28 cellular contexts compared by ENCODE assay signal in the genomic region with DNA sequence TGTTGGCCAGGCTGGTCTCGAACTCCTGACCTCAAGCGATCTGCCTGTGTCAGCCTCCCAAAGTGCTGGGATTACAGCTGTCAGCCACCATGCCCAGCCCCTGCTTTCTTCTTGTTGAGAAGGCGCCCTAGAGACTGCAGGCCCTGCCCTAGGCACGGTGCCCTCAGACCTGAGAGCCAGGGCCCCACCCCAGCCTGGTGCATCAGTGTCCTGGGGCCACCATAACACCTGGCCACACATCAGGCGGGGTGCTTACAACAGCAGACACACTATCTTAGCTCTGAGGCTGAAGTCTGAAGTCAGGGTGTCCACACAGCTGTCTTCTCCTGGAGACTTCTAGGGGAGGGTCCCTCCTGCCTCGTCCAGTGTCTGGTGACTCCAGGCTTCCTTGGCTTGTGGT.
"Had no signal": no experiment of that assay in that cellular context is flagged by ENCODE, and none has a peak within 500 bp of the region (broad histone marks: within the 10 kb centered on the region; RNA-seq: fewer than 3 reads in every experiment).

No MANE protein-coding gene starts in this region.

- H3K4me1 Mint-ChIP-seq: activated CD4-positive, alpha-beta T cell treated with anti-CD3 and anti-CD28 coated beads, Interleukin-2, amount 10 ng/mL, durations not matched to agents 24 days and 14 days; activated naive CD8-positive, alpha-beta T cell treated with anti-CD3 and anti-CD28 coated beads for 36 hours; brain; nephron had no signal

- H3K27me3 Mint-ChIP-seq: activated CD4-positive, alpha-beta memory T cell treated with anti-CD3 and anti-CD28 coated beads for 36 hours; activated CD4-positive, alpha-beta T cell treated with anti-CD3 and anti-CD28 coated beads, Interleukin-2, amount 10 ng/mL, durations not matched to agents 24 days and 14 days; activated naive CD8-positive, alpha-beta T cell treated with anti-CD3 and anti-CD28 coated beads for 36 hours; stimulated activated naive B cell treated with anti-CD40 and anti-IgM and Interleukin-4, amounts not matched to agents 10 μg/mL and 1 μg/mL and 100 μg/mL, for 72 hours had no signal

- H3K4me3 ChIP-seq: ascending aorta, cardiac muscle cell, heart left ventricle, lung, pancreas, psoas muscle, smooth muscle cell, stomach, tibial artery had no signal

- DNase-seq: activated CD4-positive, alpha-beta memory T cell treated with anti-CD3 and anti-CD28 coated beads for 36 hours; activated CD4-positive, alpha-beta T cell treated with anti-CD3 and anti-CD28 coated beads, Interleukin-2, amount 10 ng/mL, durations not matched to agents 24 days and 14 days; activated naive CD4-positive, alpha-beta T cell treated with anti-CD3 and anti-CD28 coated beads for 36 hours; activated naive CD8-positive, alpha-beta T cell treated with anti-CD3 and anti-CD28 coated beads for 36 hours; activated T-cell treated with anti-CD3 and anti-CD28 coated beads, Interleukin-2, amount 50 U/mL, for 48 hours; foreskin keratinocyte; hypothalamus; kidney glomerular epithelial cell; psoas muscle; stimulated activated CD4-positive, alpha-beta T cell treated with anti-CD3 and anti-CD28 coated beads, Interleukin-1b, Interleukin-23, amount 100 ng/mL, for 48 hours; stimulated activated CD4-positive, alpha-beta T cell treated with anti-CD3 and anti-CD28 coated beads, Interleukin-4, amount 100 ng/mL, for 4 hours; stimulated activated CD8-positive, alpha-beta memory T cell treated with anti-CD3 and anti-CD28 coated beads, Interleukin-4, amount 100 ng/mL, for 48 hours; stimulated activated naive B cell treated with anti-CD40 and anti-IgM and Interleukin-4, amounts not matched to agents 10 μg/mL and 1 μg/mL and 100 μg/mL, for 72 hours; stomach had no signal

- H3K9me3 Mint-ChIP-seq: activated naive CD4-positive, alpha-beta T cell treated with anti-CD3 and anti-CD28 coated beads for 36 hours had no signal

- H3K27ac ChIP-seq: ascending aorta, cardiac muscle cell, foreskin keratinocyte, heart left ventricle, neutrophil, pancreas, psoas muscle, stomach, tibial artery had no signal

- H3K4me3 Mint-ChIP-seq: activated CD4-positive, alpha-beta memory T cell treated with anti-CD3 and anti-CD28 coated beads for 36 hours; activated CD4-positive, alpha-beta T cell treated with anti-CD3 and anti-CD28 coated beads, Interleukin-2, amount 10 ng/mL, durations not matched to agents 24 days and 14 days; activated naive CD4-positive, alpha-beta T cell treated with anti-CD3 and anti-CD28 coated beads for 36 hours; activated naive CD8-positive, alpha-beta T cell treated with anti-CD3 and anti-CD28 coated beads for 36 hours; brain; endodermal cell; nephron; stimulated activated naive B cell treated with anti-CD40 and anti-IgM and Interleukin-4, amounts not matched to agents 10 μg/mL and 1 μg/mL and 100 μg/mL, for 72 hours had no signal

- H3K27ac Mint-ChIP-seq: activated CD4-positive, alpha-beta memory T cell treated with anti-CD3 and anti-CD28 coated beads for 36 hours; activated CD4-positive, alpha-beta T cell treated with anti-CD3 and anti-CD28 coated beads, Interleukin-2, amount 10 ng/mL, durations not matched to agents 24 days and 14 days; activated naive CD4-positive, alpha-beta T cell treated with anti-CD3 and anti-CD28 coated beads for 36 hours; activated naive CD8-positive, alpha-beta T cell treated with anti-CD3 and anti-CD28 coated beads for 36 hours; brain; endodermal cell; nephron had no signal

- H3K27me3 ChIP-seq: ascending aorta, cardiac muscle cell, foreskin keratinocyte, neutrophil, pancreas, tibial artery had no signal

- H3K9me3 ChIP-seq: ascending aorta, neutrophil, pancreas had no signal

- H3K36me3 ChIP-seq: ascending aorta, cardiac muscle cell, heart left ventricle, neutrophil, pancreas, stomach, tibial artery had no signal

- ATAC-seq: activated CD4-positive, CD25-positive, alpha-beta regulatory T cell treated with anti-CD3 and anti-CD28 coated beads, Interleukin-2, amount 50 U/mL, for 24 hours; esophagus mucosa; foreskin keratinocyte; left lobe of liver; pancreas; psoas muscle; stimulated activated naive B cell treated with anti-CD40 and anti-IgM and Interleukin-4, amounts not matched to agents 10 μg/mL and 1 μg/mL and 100 μg/mL, for 72 hours had no signal

- H3K4me1 ChIP-seq: ascending aorta, foreskin keratinocyte, heart left ventricle, pancreas, psoas muscle, stomach, tibial artery had no signal
